Comparison of ENCODE assay signal across 8 cellular contexts in genomic region chr2:163736433-163737168, GRCh38. TPM values are rescaled to one million over a fixed set of nuclear protein-coding genes. Genes with fewer than 3 reads are reported as not detected.
DNase-seq lines count a peak whose midpoint lies in the region; TF ChIP-seq lines count a peak whose summit lies in the region.

No MANE protein-coding gene starts in this region.

- H3K23ac ChIP-seq in mesenchymal stem cell (ENCODE audit: low read length in 2 of 2): peak overlapping the region in 1 of 2 experiments; percentile 70

- DNase-seq in ELF-1 (ENCODE audit: low read depth, low spot score) (peak; percentile 89), NCI-H69 (lab: John Stamatoyannopoulos, UW) (peak; percentile 91), epidermal melanocyte (ENCODE audit: insufficient read length, low spot score) (peak; percentile 31), mesenchymal stem cell (peak; percentile 72), vagina (ENCODE audit: extremely low spot score in 2 of 2) (no peak), SW480 (ENCODE audit: low spot score) (no peak), activated gamma-delta T cell treated with Interleukin-2 at 50 U/mL for 16 hours (no peak)
- no peak for DNase-seq in effector memory CD4-positive, alpha-beta T cell

- peak overlapping the region; percentile 11 to 21 for H2BK12ac ChIP-seq in mesenchymal stem cell (ENCODE audit: low read length in 2 of 2)

- peaks cover 3% of the 10 kb centered on the region for H3K79me1 ChIP-seq in mesenchymal stem cell (replicated peaks; ENCODE audit: low read length, poor library complexity, severe bottlenecking)

- peak overlapping the region; percentile 66 for H2BK120ac ChIP-seq in mesenchymal stem cell (ENCODE audit: low read depth, low read length)

- peak overlapping the region; percentile 74 for H4K8ac ChIP-seq in mesenchymal stem cell (ENCODE audit: low read length)

- peak overlapping the region; percentile 43 for H4K91ac ChIP-seq in mesenchymal stem cell (ENCODE audit: low read length)

- H2BK5ac ChIP-seq in mesenchymal stem cell (ENCODE audit: low read depth, low read length, poor library complexity, severe bottlenecking): peak overlapping the region; percentile 95

- H3K4me2 ChIP-seq in mesenchymal stem cell (ENCODE audit: low read length, poor library complexity, severe bottlenecking): peak overlapping the region; percentile 79

- H2AK5ac ChIP-seq in mesenchymal stem cell (ENCODE audit: low read length, severe bottlenecking): no peak overlapping the region

- H3K36me3 ChIP-seq in mesenchymal stem cell (ENCODE audit: control insufficient read depth in 1 of 2, insufficient read depth in 2 of 2, low read depth in 1 of 2, low read length in 2 of 2) (no peaks in the 10 kb centered on the region), vagina (no peaks in the 10 kb centered on the region)
- H3K36me3 ChIP-seq in effector memory CD4-positive, alpha-beta T cell (ENCODE audit: control insufficient read depth, insufficient read depth, low read length): no peaks in the 10 kb centered on the region

- H3K9ac ChIP-seq in mesenchymal stem cell (ENCODE audit: low read length): peak overlapping the region; percentile 91

- H3K27me3 ChIP-seq in mesenchymal stem cell (ENCODE audit: control insufficient read depth in 1 of 2, insufficient read depth in 1 of 2, low read length in 2 of 2): no peaks in the 10 kb centered on the region
- no peaks in the 10 kb centered on the region for H3K27me3 ChIP-seq in vagina
- no peaks in the 10 kb centered on the region for H3K27me3 ChIP-seq in effector memory CD4-positive, alpha-beta T cell (replicated peaks; ENCODE audit: control insufficient read depth, insufficient read depth, low read length, poor library complexity, severe bottlenecking)

- peak overlapping the region; percentile 88 for H2AFZ ChIP-seq in mesenchymal stem cell (ENCODE audit: low read depth, low read length)

- H3K18ac ChIP-seq in mesenchymal stem cell (ENCODE audit: low read depth in 1 of 2, low read length in 2 of 2): peak overlapping the region; percentile 85 to 98

- 1% methylated on average over 31 of the region's 53 CpGs for WGBS in mesenchymal stem cell

- peak overlapping the region in 1 of 2 experiments; percentile 96 for H3K14ac ChIP-seq in mesenchymal stem cell (ENCODE audit: low read length in 2 of 2)

- intact Hi-C loops in vagina (cut with DNase I): no loop called here

- H2BK15ac ChIP-seq in mesenchymal stem cell (ENCODE audit: low read depth, poor library complexity, severe bottlenecking): peak overlapping the region; percentile 44

- no peak for TF ChIP-seq CTCF in vagina (IDR thresholded peaks at IDR 0.05)

- peak overlapping the region; percentile 64 to 86 for H3K4me3 ChIP-seq in mesenchymal stem cell (ENCODE audit: insufficient read depth in 1 of 2, low read depth in 1 of 2, low read length in 2 of 2)
- H3K4me3 ChIP-seq in vagina: peak overlapping the region; percentile 61 to 77
- no peak overlapping the region for H3K4me3 ChIP-seq in effector memory CD4-positive, alpha-beta T cell (ENCODE audit: insufficient read depth, low read depth, low read length, poor library complexity, severe bottlenecking)

- peak overlapping the region; percentile 34 to 66 for H3K4ac ChIP-seq in mesenchymal stem cell (ENCODE audit: low read depth in 1 of 2, low read length in 2 of 2)

- TF ChIP-seq POLR2A in vagina (IDR thresholded peaks at IDR 0.05): no peak

- H3K4me1 ChIP-seq in mesenchymal stem cell (ENCODE audit: control insufficient read depth, insufficient read depth, low read depth, low read length): peaks cover 1% of the 10 kb centered on the region
- H3K4me1 ChIP-seq in vagina: peaks cover 6% of the 10 kb centered on the region
- H3K4me1 ChIP-seq in effector memory CD4-positive, alpha-beta T cell (ENCODE audit: control insufficient read depth, insufficient read depth, low read length, poor library complexity, severe bottlenecking): no peaks in the 10 kb centered on the region

- H3K9me3 ChIP-seq in mesenchymal stem cell (ENCODE audit: control insufficient read depth, low read length) (no peaks in the 10 kb centered on the region), vagina (no peaks in the 10 kb centered on the region)
- H3K9me3 ChIP-seq in effector memory CD4-positive, alpha-beta T cell (ENCODE audit: control insufficient read depth, low read length): no peaks in the 10 kb centered on the region

- peak overlapping the region; percentile 85 for H3K27ac ChIP-seq in mesenchymal stem cell (ENCODE audit: low read length, poor library complexity, severe bottlenecking)
- peak overlapping the region; percentile 93 for H3K27ac ChIP-seq in vagina
- H3K27ac ChIP-seq in effector memory CD4-positive, alpha-beta T cell (ENCODE audit: insufficient read depth, low read length, poor library complexity, severe bottlenecking): no peak overlapping the region

RNA-seq across cellular contexts. Expression of gene FIGN, which starts 0.8 kb away (rescaled TPM):
- polyA plus RNA-seq in mesenchymal stem cell (2013, experiment 1 of 2): 6.1 TPM
- polyA plus RNA-seq in mesenchymal stem cell (2013, experiment 2 of 2): 5.7 TPM
- total RNA-seq in vagina: 3.2 TPM

Comparison
In these comparisons a context has a peak if more than half of its experiments do, and no peak if none do; other contexts are left out.
1. DNase-seq: peak in ELF-1 (single experiment), NCI-H69 (single experiment), epidermal melanocyte (single experiment) and mesenchymal stem cell (single experiment); none in vagina (0 of 2), SW480 (single experiment), effector memory CD4-positive, alpha-beta T cell (0 of 3) and activated gamma-delta T cell treated with Interleukin-2 at 50 U/mL for 16 hours (single experiment).